ENCODE assay signal across 12 cellular contexts in genomic region chr15:54131410-54131809, GRCh38.
"Had no signal": no experiment of that assay in that cellular context is flagged by ENCODE, and none has a peak within 500 bp of the region (broad histone marks: within the 10 kb centered on the region; RNA-seq: fewer than 3 reads in every experiment).

No MANE protein-coding gene starts in this region.

- DNase-seq: activated CD4-positive, alpha-beta T cell treated with anti-CD3 and anti-CD28 coated beads, Interleukin-2, amount 50 U/mL, for 48 hours; activated CD4-positive, CD25-positive, alpha-beta regulatory T cell treated with anti-CD3 and anti-CD28 coated beads, Interleukin-2, amount 50 U/mL, for 72 hours; activated effector memory CD4-positive, alpha-beta T cell treated with anti-CD3 and anti-CD28 coated beads, Interleukin-2, amount 50 U/mL, for 16 hours; activated T-cell treated with anti-CD3 and anti-CD28 coated beads, Interleukin-2, amount 50 U/mL, for 48 hours; effector memory CD8-positive, alpha-beta T cell; hippocampal formation; nucleus accumbens; posterior cingulate gyrus; T-helper 1 cell; T1000 had no signal

- ATAC-seq: activated naive CD4-positive, alpha-beta T cell treated with anti-CD3 and anti-CD28 coated beads, Interleukin-2, amount 50 U/mL, for 72 hours; effector memory CD8-positive, alpha-beta T cell; stimulated activated effector memory CD8-positive, alpha-beta T cell treated with anti-CD3 and anti-CD28 coated beads, Interleukin-12 subunit alpha, Interleukin-12 subunit beta, amount 100 ng/mL, for 72 hours had no signal
